In genomic region chr21:19031956-19032355, GRCh38 we compare ENCODE assay signal across 21 cellular contexts.
"Had no signal": no experiment of that assay in that cellular context is flagged by ENCODE, and none has a peak within 500 bp of the region (broad histone marks: within the 10 kb centered on the region; RNA-seq: fewer than 3 reads in every experiment).

No MANE protein-coding gene starts in this region.

- H3K9me3 ChIP-seq: lower lobe of right lung, suprapubic skin, tibial nerve had no signal

- H3K36me3 ChIP-seq: lower lobe of right lung, suprapubic skin, tibial nerve had no signal

- H3K4me1 Mint-ChIP-seq: activated naive CD4-positive, alpha-beta T cell treated with anti-CD3 and anti-CD28 coated beads, Interleukin-2, amount 50 U/mL, for 24 hours; naive B cell; stimulated activated naive CD8-positive, alpha-beta T cell treated with anti-CD3 and anti-CD28 coated beads, Interleukin-15, amount 100 ng/mL, for 72 hours had no signal

- H3K27ac Mint-ChIP-seq: activated naive CD4-positive, alpha-beta T cell treated with anti-CD3 and anti-CD28 coated beads, Interleukin-2, amount 50 U/mL, for 24 hours; naive B cell; stimulated activated naive CD8-positive, alpha-beta T cell treated with anti-CD3 and anti-CD28 coated beads, Interleukin-15, amount 100 ng/mL, for 72 hours had no signal

- H3K4me3 ChIP-seq: lower lobe of right lung, suprapubic skin, tibial nerve had no signal

- H3K27me3 ChIP-seq: suprapubic skin, tibial nerve had no signal

- ATAC-seq: lower lobe of right lung; right cardiac atrium; stimulated activated naive CD8-positive, alpha-beta T cell treated with anti-CD3 and anti-CD28 coated beads, Interleukin-15, amount 100 ng/mL, for 72 hours had no signal

- H3K4me3 Mint-ChIP-seq: activated naive CD4-positive, alpha-beta T cell treated with anti-CD3 and anti-CD28 coated beads, Interleukin-2, amount 50 U/mL, for 24 hours; brain; naive B cell; stimulated activated naive CD8-positive, alpha-beta T cell treated with anti-CD3 and anti-CD28 coated beads, Interleukin-15, amount 100 ng/mL, for 72 hours had no signal

- H3K36me3 Mint-ChIP-seq: activated naive CD4-positive, alpha-beta T cell treated with anti-CD3 and anti-CD28 coated beads, Interleukin-2, amount 50 U/mL, for 24 hours; brain; naive B cell had no signal

- H3K4me1 ChIP-seq: lower lobe of right lung, parathyroid adenoma, suprapubic skin, tibial nerve had no signal

- H3K27me3 Mint-ChIP-seq: activated naive CD4-positive, alpha-beta T cell treated with anti-CD3 and anti-CD28 coated beads, Interleukin-2, amount 50 U/mL, for 24 hours; brain; naive B cell; stimulated activated naive CD8-positive, alpha-beta T cell treated with anti-CD3 and anti-CD28 coated beads, Interleukin-15, amount 100 ng/mL, for 72 hours had no signal

- H3K9me3 Mint-ChIP-seq: activated naive CD4-positive, alpha-beta T cell treated with anti-CD3 and anti-CD28 coated beads, Interleukin-2, amount 50 U/mL, for 24 hours; brain had no signal

- H3K27ac ChIP-seq: lower lobe of right lung, parathyroid adenoma, suprapubic skin, tibial nerve had no signal

- DNase-seq: activated CD4-positive, alpha-beta T cell treated with anti-CD3 and anti-CD28 coated beads for 1 hour; activated CD4-positive, alpha-beta T cell treated with anti-CD3 and anti-CD28 coated beads, Interleukin-2, amount 50 U/mL, for 1 hour; activated gamma-delta T cell treated with Interleukin-2 at 50 U/mL for 16 hours; activated T-cell treated with anti-CD3 and anti-CD28 coated beads, Interleukin-2, amount 50 U/mL, for 1 hour; aorta; dermis blood vessel endothelial cell; effector CD8-positive, alpha-beta T cell; erythroblast; foreskin fibroblast; kidney; lower lobe of right lung; naive B cell; nucleus accumbens; right cardiac atrium; stimulated activated CD4-positive, alpha-beta T cell treated with anti-CD3 and anti-CD28 coated beads, Interleukin-1b, Interleukin-23, amount 100 ng/mL, for 48 hours; stimulated activated naive CD8-positive, alpha-beta T cell treated with anti-CD3 and anti-CD28 coated beads, Interleukin-15, amount 100 ng/mL, for 72 hours had no signal
